Comparison of ENCODE assay signal across 1 cellular context in genomic region chr9:94949330-94949729, GRCh38.
TF ChIP-seq lines count a peak whose summit lies in the region.

No MANE protein-coding gene starts in this region.

TF ChIP-seq in SK-N-SH treated with all-trans-retinoic acid at 6 μM for 48 hours, 23 proteins besides CTCF, POLR2A, EP300 and RAD21 (continued from another document):
- TF ChIP-seq PATZ1 (CRISPR knock-in tag; IDR thresholded peaks at IDR 0.05; ENCODE audit: borderline replicate concordance): no peak
- no peak for TF ChIP-seq SNAI2 (CRISPR knock-in tag; IDR thresholded peaks at IDR 0.05)
- no peak for TF ChIP-seq POU6F1 (CRISPR knock-in tag; IDR thresholded peaks at IDR 0.05; ENCODE audit: borderline replicate concordance, low read depth)
- no peak for TF ChIP-seq TCF4 (CRISPR knock-in tag; IDR thresholded peaks at IDR 0.05; ENCODE audit: borderline replicate concordance)
- TF ChIP-seq ZNF70 (CRISPR knock-in tag; IDR thresholded peaks at IDR 0.05): no peak
- TF ChIP-seq TOX (CRISPR knock-in tag; IDR thresholded peaks at IDR 0.05; ENCODE audit: borderline replicate concordance): no peak
- no peak for TF ChIP-seq ZNF8 (CRISPR knock-in tag; IDR thresholded peaks at IDR 0.05)
